Comparison of ENCODE assay signal across 8 cellular contexts in the genomic region with DNA sequence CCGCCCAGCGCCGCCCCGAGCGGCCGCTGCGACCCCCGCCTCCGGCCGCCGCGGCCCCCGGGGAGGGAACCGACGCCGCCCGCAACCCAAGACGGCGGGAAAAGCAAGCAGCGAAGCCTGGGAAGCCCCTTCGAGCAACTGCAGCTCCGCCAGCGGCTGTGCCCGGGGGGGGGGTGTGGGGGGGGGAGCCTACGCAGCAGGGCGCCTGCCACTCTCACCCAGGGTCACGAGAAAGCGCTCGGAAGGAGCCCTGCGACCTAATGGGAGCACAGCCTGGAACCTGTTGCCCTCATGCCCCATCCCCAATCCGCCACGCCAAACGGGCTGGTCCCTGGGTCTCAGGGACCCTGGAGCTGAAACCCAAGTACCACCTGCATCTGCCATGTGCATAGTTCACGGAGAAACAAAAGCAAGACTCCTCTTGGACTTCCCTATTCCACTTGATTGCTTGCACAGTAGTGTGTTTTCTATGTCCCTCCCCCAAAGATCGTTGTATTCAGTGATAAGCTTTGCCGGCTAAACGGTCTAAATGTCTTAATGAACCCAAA. TPM values are rescaled to one million over a fixed set of nuclear protein-coding genes. Genes with fewer than 3 reads are reported as not detected.
A peak's percentile ranks its signal among the peaks of the same experiment; 100 is the strongest.
DNase-seq lines count a peak whose midpoint lies in the region; ATAC-seq, FAIRE-seq and TF ChIP-seq lines count a peak whose summit lies in the region.

No MANE protein-coding gene starts in this region.

- WGBS in H1 (ENCODE audit: extremely low coverage in 1 of 2, insufficient coverage in 1 of 2, insufficient read length in 1 of 2, insufficient replicate concordance in 2 of 2, low coverage in 1 of 2, low lambda C conversion rate in 2 of 2, missing lambda C conversion rate in 1 of 2), 2 experiments, result 53% methylated on average over 6 of the region's 37 CpGs; no CpG with 5 or more reads in 1 of the 2 experiments

- peaks cover 2% of the 10 kb centered on the region; the same call in 1 of the 2 replicates for H3K23me2 ChIP-seq in H1 (ENCODE audit: low read depth, low read length)

- H3K36me3 ChIP-seq in OCI-LY7 (ENCODE audit: insufficient read depth, low read length) (no peaks in the 10 kb centered on the region), H1 (ENCODE audit: control insufficient read depth in 2 of 4, insufficient read depth in 4 of 4, low read length in 3 of 4) (no peaks in the 10 kb centered on the region)

- H3K27ac ChIP-seq in OCI-LY7 (ENCODE audit: low read depth, low read length, poor library complexity, severe bottlenecking) (no peak overlapping the region), H1 (ENCODE audit: low read depth, low read length) (no peak overlapping the region)

- H2AFZ ChIP-seq in OCI-LY7 (ENCODE audit: low read length) (no peak overlapping the region), H1 (ENCODE audit: low read length) (no peak overlapping the region)

- TF ChIP-seq RAD21 in H1 (IDR thresholded peaks at IDR 0.05 in 1 of 2, conservative IDR thresholded peaks at IDR 0.05 in 1 of 2; ENCODE audit: low read depth in 2 of 2, low read length in 2 of 2), result no peak

- POLR2A ChIA-PET in OCI-LY7 (lab: Charles Lee), result interaction anchor here (0.7 to 2.7 kb wide), 2 partner anchors 10 to 126 kb away, joined by 3 to 9 read pairs; no protein-coding TSS in a partner anchor
- POLR2A ChIA-PET in H1 (lab: Charles Lee; ENCODE audit: partially characterized antibody), result interaction anchor here (1.2 to 5.1 kb wide), 3 partner anchors 11 to 155 kb away, joined by 5 to 26 read pairs (median 6); a partner anchor contains a TSS

- no peak overlapping the region for H4K5ac ChIP-seq in H1 (ENCODE audit: insufficient read length, low read depth, low read length)

- H3K27me3 ChIP-seq in H1 (replicated peaks in 1 of 4; ENCODE audit: control insufficient read depth in 3 of 4, extremely low read depth in 1 of 4, insufficient read depth in 3 of 4, low read length in 3 of 4), result peaks cover 8 to 29% (median 27%) of the 10 kb centered on the region in 4 experiments

- no TSS peak for BruUV-seq in OCI-LY7 (replicated peaks; lab: Mats Ljungman, UMichigan)

- no peak overlapping the region for H2BK120ac ChIP-seq in H1 (replicated peaks; ENCODE audit: low read depth, low read length)

- intact Hi-C loops in OCI-LY7 (cut with micrococcal nuclease; ENCODE audit: unreplicated experiment), result no loop called here

- H3K56ac ChIP-seq in H1 (replicated peaks; ENCODE audit: insufficient read length, low read depth, low read length), result no peak overlapping the region

- FAIRE-seq in H1 (lab: Jason Lieb, UNC), result no peak

- peaks cover 3% of the 10 kb centered on the region for H3K4me1 ChIP-seq in OCI-LY7 (ENCODE audit: insufficient read depth, low read length, poor library complexity, severe bottlenecking)
- H3K4me1 ChIP-seq in H1 (replicated peaks in 1 of 4; ENCODE audit: control insufficient read depth in 3 of 4, insufficient read depth in 4 of 4, low read length in 3 of 4), result no peaks in the 10 kb centered on the region

- H3K9me2 ChIP-seq in OCI-LY7 (ENCODE audit: insufficient read depth, low read length), result no peaks in the 10 kb centered on the region

- no peak overlapping the region for H4K8ac ChIP-seq in H1 (ENCODE audit: extremely low read depth, insufficient read depth, low read length)

- H3K4me3 ChIP-seq in OCI-LY7 (ENCODE audit: low read depth, low read length, poor library complexity, severe bottlenecking) (no peak overlapping the region), H1 (ENCODE audit: extremely low read depth in 1 of 4, insufficient read depth in 2 of 4, low read depth in 3 of 4, low read length in 4 of 4) (peak overlapping the region in 2 of 4 experiments; percentile 31 to 55; a peak in 4 of 8 replicates), retinal pigment epithelial cell (ENCODE audit: low read length) (peak overlapping the region; percentile 3)

- no peak overlapping the region for H3K9ac ChIP-seq in H1 (replicated peaks in 1 of 4; ENCODE audit: extremely low read depth in 1 of 4, low read depth in 3 of 4, low read length in 3 of 4)

- H2BK5ac ChIP-seq in H1 (ENCODE audit: low read depth, low read length), result no peak overlapping the region

- H2BK12ac ChIP-seq in H1 (ENCODE audit: low read depth, low read length), result no peak overlapping the region

- no peak overlapping the region for H3K23ac ChIP-seq in H1 (ENCODE audit: insufficient read length)

- no peak for ATAC-seq in left lobe of liver

- no peak overlapping the region for H2BK20ac ChIP-seq in H1 (ENCODE audit: low read length)

- no peak for TF ChIP-seq CTCF in OCI-LY7 (conservative IDR thresholded peaks at IDR 0.05; ENCODE audit: low read length)
- no peak for TF ChIP-seq CTCF in H1 (IDR thresholded peaks at IDR 0.05; ENCODE audit: control extremely low read depth in 1 of 3, insufficient read depth in 1 of 3, low read depth in 1 of 3, low read length in 3 of 3)
- TF ChIP-seq CTCF in retinal pigment epithelial cell (conservative IDR thresholded peaks at IDR 0.05; ENCODE audit: low read depth, low read length), result no peak

- TF ChIP-seq POLR2A in H1 (IDR thresholded peaks at IDR 0.05; ENCODE audit: control extremely low read depth in 1 of 2, low read depth in 2 of 2, low read length in 2 of 2), result no peak

- DNase-seq in stimulated activated naive CD4-positive, alpha-beta T cell (lab: John Stamatoyannopoulos, UW), result peak in 4 of 6 experiments; percentile 14 to 48 (median 27)
- DNase-seq in stimulated activated naive CD4-positive, alpha-beta T cell treated with Interleukin-2 at 50 U/mL for 16 hours (lab: John Stamatoyannopoulos, UW), result no peak
- DNase-seq in OCI-LY7 (ENCODE audit: low spot score) (no peak), H1 (ENCODE audit: low read depth in 1 of 2, low spot score in 2 of 2) (no peak), retinal pigment epithelial cell (ENCODE audit: low read depth) (no peak), NCI-H2029 treated with DMSO at 0.1 percent for 48 hours (lab: John Stamatoyannopoulos, UW) (no peak), left lobe of liver (ENCODE audit: low spot score) (no peak)
- DNase-seq in stimulated activated CD4-positive, alpha-beta T cell treated with anti-CD3 and anti-CD28 coated beads, Interleukin-2, amount 100 ng/mL, for 24 hours, result no peak

- H3K4me2 ChIP-seq in OCI-LY7 (ENCODE audit: low read length), result peak overlapping the region; percentile 29; the same call in 1 of the 2 replicates
- peak overlapping the region; percentile 71 to 76 for H3K4me2 ChIP-seq in H1 (ENCODE audit: insufficient read depth in 1 of 2, low read depth in 2 of 2, low read length in 2 of 2)

- H2BK15ac ChIP-seq in H1 (ENCODE audit: low read length), result no peak overlapping the region

- H3K79me2 ChIP-seq in OCI-LY7 (ENCODE audit: insufficient read depth, low read depth, low read length) (no peaks in the 10 kb centered on the region), H1 (ENCODE audit: control insufficient read depth in 1 of 2, insufficient read depth in 2 of 2, low read length in 2 of 2) (no peaks in the 10 kb centered on the region)

- no peaks in the 10 kb centered on the region for H3K79me1 ChIP-seq in H1 (ENCODE audit: low read depth, low read length)

- H3K9me3 ChIP-seq in OCI-LY7 (ENCODE audit: low read length) (no peaks in the 10 kb centered on the region), H1 (ENCODE audit: insufficient read depth in 2 of 2, low read depth in 1 of 2, low read length in 1 of 2) (no peaks in the 10 kb centered on the region)

- CTCF ChIA-PET in OCI-LY7 (lab: Charles Lee; ENCODE audit: unreplicated experiment) (no interaction called here), H1 (lab: Charles Lee; ENCODE audit: partially characterized antibody) (no interaction called here)

- TF ChIP-seq EP300 in H1 (IDR thresholded peaks at IDR 0.05; ENCODE audit: borderline replicate concordance in 1 of 2, low read depth in 2 of 2, low read length in 2 of 2), result no peak

- no peak overlapping the region for H3K4ac ChIP-seq in H1 (replicated peaks; ENCODE audit: insufficient read length, low read depth, low read length)

- H3K18ac ChIP-seq in H1 (ENCODE audit: extremely low read depth, low read length), result no peak overlapping the region; the same call in 1 of the 2 replicates

- no peak overlapping the region for H2AK5ac ChIP-seq in H1 (ENCODE audit: low read depth, low read length)

- no peak overlapping the region for H4K91ac ChIP-seq in H1 (replicated peaks; ENCODE audit: insufficient read length, low read length)

- H3K14ac ChIP-seq in H1 (ENCODE audit: insufficient read length), result no peak overlapping the region

- H4K20me1 ChIP-seq in OCI-LY7 (ENCODE audit: insufficient read depth, low read length) (no peaks in the 10 kb centered on the region), H1 (replicated peaks in 1 of 2; ENCODE audit: control insufficient read depth in 1 of 2, insufficient read depth in 2 of 2, low read length in 2 of 2) (peaks cover 0 to 2% of the 10 kb centered on the region in 2 experiments)

RNA-seq across cellular contexts. Expression of a gene that starts 0.3 kb away (rescaled TPM):
- total RNA-seq in OCI-LY7 (2014; rRNA removed; shearing (Covaris generic)), result 0.09 TPM in 1 of 2 replicates, not detected in the other
- total RNA-seq in OCI-LY7 (2022), result 0.38 and 0.53 TPM in 2 replicates
- total RNA-seq in H1 (2021; fragmentation: NEBNext Ultra II Directional; extraction: Animal tissue kit (Norgen Biotek cat#: 25700)), result 1.2 and 1.5 TPM in 2 replicates
- polyA plus RNA-seq in H1 (2011; rRNA removed), result 0.48 and 0.52 TPM in 2 replicates
- 0.35 TPM for polyA plus RNA-seq in H1 (2011; cell fraction: cytosol; rRNA removed)
- 1.5 TPM for polyA plus RNA-seq in H1 (2011; cell fraction: nucleus; rRNA removed)
- 0.35 to 0.64 TPM (median 0.46 TPM) in 4 replicates for polyA plus RNA-seq in H1 (2012, experiment 1 of 2)
- 0.09 TPM for polyA plus RNA-seq in H1 (2012, experiment 2 of 2)
- polyA plus RNA-seq in H1 (2013, experiment 1 of 2), result 1.0 TPM
- polyA plus RNA-seq in H1 (2013, experiment 2 of 2), result 0.50 TPM
- polyA minus RNA-seq in H1 (2011; rRNA and poly(A)+ RNA removed), result 0.73 and 1.6 TPM in 2 replicates
- 0.51 TPM for polyA minus RNA-seq in H1 (2011; cell fraction: cytosol; rRNA and poly(A)+ RNA removed)
- polyA minus RNA-seq in H1 (2011; cell fraction: nucleus; rRNA and poly(A)+ RNA removed), result 1.1 TPM
- 0.73 TPM for total RNA-seq in left lobe of liver

RNA-seq across cellular contexts. Expression of a gene that starts 11.5 kb away (rescaled TPM):
- 67.7 and 93.3 TPM in 2 replicates for total RNA-seq in OCI-LY7 (2014; rRNA removed; shearing (Covaris generic))
- total RNA-seq in OCI-LY7 (2022) (134 and 138 TPM in 2 replicates), left lobe of liver (9.6 TPM)
- 134 and 143 TPM in 2 replicates for total RNA-seq in H1 (2021; fragmentation: NEBNext Ultra II Directional; extraction: Animal tissue kit (Norgen Biotek cat#: 25700))
- polyA plus RNA-seq in H1 (2011; rRNA removed), result 54.7 and 65.6 TPM in 2 replicates
- polyA plus RNA-seq in H1 (2011; cell fraction: cytosol; rRNA removed), result 108 TPM
- 67.1 TPM for polyA plus RNA-seq in H1 (2011; cell fraction: nucleus; rRNA removed)
- 123 to 134 TPM (median 125 TPM) in 4 replicates for polyA plus RNA-seq in H1 (2012, experiment 1 of 2)
- 15.8 TPM for polyA plus RNA-seq in H1 (2012, experiment 2 of 2)
- polyA plus RNA-seq in H1 (2013, experiment 1 of 2), result 131 TPM
- 130 TPM for polyA plus RNA-seq in H1 (2013, experiment 2 of 2)
- 96.1 and 119 TPM in 2 replicates for polyA minus RNA-seq in H1 (2011; rRNA and poly(A)+ RNA removed)
- 50.1 TPM for polyA minus RNA-seq in H1 (2011; cell fraction: cytosol; rRNA and poly(A)+ RNA removed)
- polyA minus RNA-seq in H1 (2011; cell fraction: nucleus; rRNA and poly(A)+ RNA removed), result 103 TPM

RNA-seq across cellular contexts. Expression of a gene that starts 54.1 kb away (rescaled TPM):
- total RNA-seq in OCI-LY7 (2014; rRNA removed; shearing (Covaris generic)), result 0.75 and 3.5 TPM in 2 replicates
- total RNA-seq in OCI-LY7 (2022) (1.2 and 2.6 TPM in 2 replicates), left lobe of liver (22.9 TPM)
- total RNA-seq in H1 (2021; fragmentation: NEBNext Ultra II Directional; extraction: Animal tissue kit (Norgen Biotek cat#: 25700)), result 12.9 and 13.4 TPM in 2 replicates
- 6.2 and 7.6 TPM in 2 replicates for polyA plus RNA-seq in H1 (2011; rRNA removed)
- 9.8 TPM for polyA plus RNA-seq in H1 (2011; cell fraction: cytosol; rRNA removed)
- 14.8 TPM for polyA plus RNA-seq in H1 (2011; cell fraction: nucleus; rRNA removed)
- polyA plus RNA-seq in H1 (2012, experiment 1 of 2), result 13.5 to 17.2 TPM (median 15.1 TPM) in 4 replicates
- polyA plus RNA-seq in H1 (2012, experiment 2 of 2), result 7.0 TPM
- polyA plus RNA-seq in H1 (2013, experiment 1 of 2), result 18.2 TPM
- 17.1 TPM for polyA plus RNA-seq in H1 (2013, experiment 2 of 2)
- 12.4 and 13.8 TPM in 2 replicates for polyA minus RNA-seq in H1 (2011; rRNA and poly(A)+ RNA removed)
- polyA minus RNA-seq in H1 (2011; cell fraction: cytosol; rRNA and poly(A)+ RNA removed), result 7.5 TPM
- 7.3 TPM for polyA minus RNA-seq in H1 (2011; cell fraction: nucleus; rRNA and poly(A)+ RNA removed)

Comparison
In these comparisons a context has a peak if more than half of its experiments do, and no peak if none do; other contexts are left out.
1. DNase-seq: peak in stimulated activated naive CD4-positive, alpha-beta T cell (4 of 6); none in stimulated activated naive CD4-positive, alpha-beta T cell treated with Interleukin-2 at 50 U/mL for 16 hours (single experiment), OCI-LY7 (single experiment), H1 (0 of 2), retinal pigment epithelial cell (single experiment), NCI-H2029 treated with DMSO at 0.1 percent for 48 hours (single experiment), stimulated activated CD4-positive, alpha-beta T cell treated with anti-CD3 and anti-CD28 coated beads, Interleukin-2, amount 100 ng/mL, for 24 hours (0 of 2) and left lobe of liver (single experiment).